14 cellular contexts compared by ENCODE assay signal in genomic region chr5:122736086-122736485, GRCh38.
A peak's percentile ranks its signal among the peaks of the same experiment; 100 is the strongest.
DNase-seq lines count a peak whose midpoint lies in the region; ATAC-seq lines count a peak whose summit lies in the region.
"Had no signal": no experiment of that assay in that cellular context is flagged by ENCODE, and none has a peak within 500 bp of the region (broad histone marks: within the 10 kb centered on the region; RNA-seq: fewer than 3 reads in every experiment).

No MANE protein-coding gene starts in this region.

- ATAC-seq in GM19395 (IDR thresholded peaks at IDR 0.05; ENCODE audit: unreplicated experiment) (peak; percentile 98), HG02870 (IDR thresholded peaks at IDR 0.05; ENCODE audit: unreplicated experiment) (peak; percentile 90)
- ATAC-seq: HCT116 had no signal

- DNase-seq in CMK (ENCODE audit: low read depth) (peak; percentile 5), SKM-1 (lab: John Stamatoyannopoulos, UW; ENCODE audit: unreplicated experiment) (peak; percentile 58), DMS53 (lab: John Stamatoyannopoulos, UW) (no peak), DMS53 treated with DMSO at 0.1 percent for 48 hours (lab: John Stamatoyannopoulos, UW; ENCODE audit: unreplicated experiment) (no peak), NCI-H1092 treated with DMSO at 0.1 percent for 48 hours (lab: John Stamatoyannopoulos, UW) (no peak), cerebellar nuclear complex (lab: John Stamatoyannopoulos, UW) (no peak)
- DNase-seq: activated T-cell treated with anti-CD3 and anti-CD28 coated beads, Interleukin-2, amount 50 U/mL, for 72 hours; GF-D8; IMR-90; small intestine; stimulated activated CD8-positive, alpha-beta memory T cell treated with anti-CD3 and anti-CD28 coated beads, Interleukin-4, amount 100 ng/mL, for 48 hours had no signal

Comparison
In these comparisons a context has a peak if more than half of its experiments do, and no peak if none do; other contexts are left out.
1. DNase-seq: peak in CMK (single experiment) and SKM-1 (single experiment); none in DMS53 (single experiment), DMS53 treated with DMSO at 0.1 percent for 48 hours (single experiment), NCI-H1092 treated with DMSO at 0.1 percent for 48 hours (single experiment) and cerebellar nuclear complex (0 of 2).